Comparison of ENCODE assay signal across 12 cellular contexts in the genomic region with DNA sequence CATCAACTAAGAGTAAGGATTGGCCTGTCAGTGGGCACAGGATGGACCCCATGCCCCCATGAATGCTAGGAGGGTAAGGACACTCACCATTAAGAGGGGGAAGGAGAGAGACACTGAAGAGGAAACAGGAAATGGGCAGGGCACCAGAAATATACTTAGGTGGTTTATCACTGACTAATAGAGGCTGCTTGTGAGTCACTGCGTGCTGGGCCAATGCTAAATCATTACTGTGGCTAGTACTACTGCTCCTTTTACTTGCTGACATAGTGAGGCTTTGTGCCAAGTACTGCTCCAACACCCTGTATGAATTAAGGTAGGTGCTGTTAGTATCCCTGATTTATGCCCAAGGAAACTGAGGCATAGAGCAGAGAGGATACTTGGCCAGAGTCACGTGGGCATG.
DNase-seq lines count a peak whose midpoint lies in the region; ATAC-seq, FAIRE-seq and TF ChIP-seq lines count a peak whose summit lies in the region.
"Had no signal": no experiment of that assay in that cellular context is flagged by ENCODE, and none has a peak within 500 bp of the region (broad histone marks: within the 10 kb centered on the region; RNA-seq: fewer than 3 reads in every experiment).

No MANE protein-coding gene starts in this region.

- peak; percentile 89 for FAIRE-seq in RCC 7860 (lab: Jason Lieb, UNC)

- intact Hi-C loops in ovary (cut with DNase I): no loop called here

- DNase-seq in AG09309 (ENCODE audit: low read depth) (peak; percentile 40), RCC 7860 (ENCODE audit: low spot score) (peak; percentile 76), fibroblast of the aortic adventitia (ENCODE audit: low read depth) (peak; percentile 81), hepatocyte (ENCODE audit: low spot score) (no peak), glutamatergic neuron (no peak), GM13977 (ENCODE audit: low spot score) (no peak), ovary (no peak)
- DNase-seq: activated CD4-positive, alpha-beta T cell treated with anti-CD3 and anti-CD28 coated beads, Interleukin-2, amount 50 U/mL, for 48 hours; GF-D8 had no signal

- TF ChIP-seq EP300 in ovary (IDR thresholded peaks at IDR 0.05): no peak

- TF ChIP-seq CTCF in AG09309 (IDR thresholded peaks at IDR 0.05; ENCODE audit: control insufficient read depth, insufficient read depth, low read depth, low read length, missing control alignments): no peak
- TF ChIP-seq CTCF in fibroblast of the aortic adventitia (IDR thresholded peaks at IDR 0.05; ENCODE audit: insufficient read depth, low read length): no peak
- TF ChIP-seq CTCF in hepatocyte (IDR thresholded peaks at IDR 0.05; ENCODE audit: poor library complexity): no peak
- TF ChIP-seq CTCF in glutamatergic neuron (IDR thresholded peaks at IDR 0.05; ENCODE audit: partially characterized antibody, unreplicated experiment): no peak
- no peak for TF ChIP-seq CTCF in GM13977 (IDR thresholded peaks at IDR 0.05; ENCODE audit: extremely low read depth, insufficient read depth, missing control alignments)
- TF ChIP-seq CTCF in ovary (IDR thresholded peaks at IDR 0.05): no peak

- no peaks in the 10 kb centered on the region for H4K20me1 ChIP-seq in hepatocyte (ENCODE audit: insufficient read depth, poor library complexity, severe bottlenecking)

- no peaks in the 10 kb centered on the region for H3K36me3 Mint-ChIP-seq in glutamatergic neuron (ENCODE audit: unreplicated experiment)
- H3K36me3 Mint-ChIP-seq: brain, neural progenitor cell had no signal

- H3K9me3 Mint-ChIP-seq in glutamatergic neuron (ENCODE audit: unreplicated experiment): no peaks in the 10 kb centered on the region

- H3K36me3 ChIP-seq in hepatocyte (replicated peaks; ENCODE audit: insufficient read depth, low read depth): no peaks in the 10 kb centered on the region
- no peaks in the 10 kb centered on the region for H3K36me3 ChIP-seq in ovary
- H3K36me3 ChIP-seq: neural progenitor cell had no signal

- H3K27ac ChIP-seq in hepatocyte (no peak overlapping the region), ovary (no peak overlapping the region)
- H3K27ac ChIP-seq: neural progenitor cell had no signal

- in situ Hi-C loops in GM13977 (cut with MboI; ENCODE audit: low pct_unique_long_range_greater_than_20kb, low sequenced_read_pairs, unreplicated experiment): no loop called here

- H2AFZ ChIP-seq in hepatocyte: no peak overlapping the region
- H2AFZ ChIP-seq: neural progenitor cell had no signal

- no peak for TF ChIP-seq POLR2A in ovary (IDR thresholded peaks at IDR 0.05)

- no peaks in the 10 kb centered on the region for H3K9me3 ChIP-seq in hepatocyte (ENCODE audit: low read depth)
- H3K9me3 ChIP-seq in ovary: no peaks in the 10 kb centered on the region

- H3K4me1 ChIP-seq in hepatocyte (ENCODE audit: insufficient read depth) (no peaks in the 10 kb centered on the region), ovary (ENCODE audit: insufficient read depth) (no peaks in the 10 kb centered on the region)
- H3K4me1 ChIP-seq: neural progenitor cell had no signal

- H3K27me3 ChIP-seq in hepatocyte: no peaks in the 10 kb centered on the region
- H3K27me3 ChIP-seq in ovary: no peaks in the 10 kb centered on the region
- H3K27me3 ChIP-seq: neural progenitor cell had no signal

- no peak overlapping the region for H3K4me3 Mint-ChIP-seq in glutamatergic neuron (ENCODE audit: unreplicated experiment)
- H3K4me3 Mint-ChIP-seq: brain, neural progenitor cell had no signal

- H3K4me1 Mint-ChIP-seq in glutamatergic neuron (ENCODE audit: low read depth, unreplicated experiment): no peaks in the 10 kb centered on the region
- H3K4me1 Mint-ChIP-seq: brain, neural progenitor cell had no signal

- no peaks in the 10 kb centered on the region for H3K79me2 ChIP-seq in hepatocyte

- H3K27me3 Mint-ChIP-seq in glutamatergic neuron (ENCODE audit: unreplicated experiment): peaks cover 1% of the 10 kb centered on the region

- H3K4me3 ChIP-seq in AG09309 (ENCODE audit: control insufficient read depth, low read depth, low read length) (no peak overlapping the region), fibroblast of the aortic adventitia (ENCODE audit: low read depth, low read length) (no peak overlapping the region), hepatocyte (no peak overlapping the region), ovary (no peak overlapping the region)
- H3K4me3 ChIP-seq: neural progenitor cell had no signal

- no peaks in the 10 kb centered on the region for H3K9me2 ChIP-seq in hepatocyte (replicated peaks; ENCODE audit: insufficient read depth)

- peak; percentile 77 for ATAC-seq in GM18867 (IDR thresholded peaks at IDR 0.05; ENCODE audit: unreplicated experiment)

- H3K27ac Mint-ChIP-seq in glutamatergic neuron (ENCODE audit: unreplicated experiment): no peak overlapping the region
- H3K27ac Mint-ChIP-seq: brain, neural progenitor cell had no signal

- H3K4me2 ChIP-seq in hepatocyte: no peak overlapping the region
- H3K4me2 ChIP-seq: neural progenitor cell had no signal

- WGBS in hepatocyte (ENCODE audit: low lambda C conversion rate, missing lambda C conversion rate): 53% methylated on average over 2 of the region's 2 CpGs
- 49 to 62% (median 56%) methylated on average over 2 of the region's 2 CpGs for WGBS in ovary, 3 donors

Comparison
In these comparisons a context has a peak if more than half of its experiments do, and no peak if none do; other contexts are left out.
1. DNase-seq: peak in AG09309 (single experiment), RCC 7860 (single experiment) and fibroblast of the aortic adventitia (single experiment); none in hepatocyte (single experiment), glutamatergic neuron (single experiment), GM13977 (single experiment) and ovary (0 of 5).